In genomic region chr2:224056889-224057288, GRCh38 we compare ENCODE assay signal across 34 cellular contexts.
"Had no signal": no experiment of that assay in that cellular context is flagged by ENCODE, and none has a peak within 500 bp of the region (broad histone marks: within the 10 kb centered on the region; RNA-seq: fewer than 3 reads in every experiment).

No MANE protein-coding gene starts in this region.

- DNase-seq: Karpas-422, Kasumi-1, MG63, MM.1S, MV-4-11, NCI-H1048, NCI-H1092, NCI-H1092 treated with DMSO at 0.1 percent for 48 hours, NCI-H1105, NCI-H1105 treated with DMSO at 0.1 percent for 48 hours, NCI-H1417, NCI-H1417 treated with DMSO at 0.1 percent for 48 hours, NCI-H1436, NCI-H1436 treated with DMSO at 0.1 percent for 48 hours, NCI-H146, NCI-H1694, NCI-H1694 treated with DMSO at 0.1 percent for 48 hours, NCI-H187, NCI-H187 treated with DMSO at 0.1 percent for 48 hours, NCI-H1930, NCI-H2029, NCI-H2029 treated with DMSO at 0.1 percent for 48 hours, NCI-H2081, NCI-H2081 treated with DMSO at 0.1 percent for 48 hours, NCI-H2107, NCI-H2171, NCI-H2171 treated with DMSO at 0.1 percent for 48 hours, NCI-H2227 treated with DMSO at 0.1 percent for 48 hours, NCI-H226, NCI-H345, NCI-H446, NCI-H446 treated with DMSO at 0.1 percent for 48 hours, NCI-H510A had no signal

- H3K4me3 ChIP-seq: MG63 had no signal

- H3K4me2 ChIP-seq: KMS-11 had no signal

- H3K27ac ChIP-seq: KMS-11 had no signal

- H3K36me3 ChIP-seq: MG63 had no signal

- H3K9ac ChIP-seq: KMS-11 had no signal

- H3K27me3 ChIP-seq: MG63 had no signal
